In genomic region chr2:218852911-218853667, GRCh38 we compare ENCODE assay signal across 9 cellular contexts. TPM values are rescaled to one million over a fixed set of nuclear protein-coding genes. Genes with fewer than 3 reads are reported as not detected.
DNase-seq lines count a peak whose midpoint lies in the region; ATAC-seq, FAIRE-seq and TF ChIP-seq lines count a peak whose summit lies in the region.
"Had no signal": no experiment of that assay in that cellular context is flagged by ENCODE, and none has a peak within 500 bp of the region (broad histone marks: within the 10 kb centered on the region; RNA-seq: fewer than 3 reads in every experiment).

No MANE protein-coding gene starts in this region.

- no peak overlapping the region for H3K27ac ChIP-seq in aorta (ENCODE audit: low read depth in 1 of 2, low read length in 2 of 2)
- H3K27ac ChIP-seq: SK-N-MC had no signal

- intact Hi-C loops in aorta (cut with DNase I) = no loop called here

- ATAC-seq in aorta (ENCODE audit: low FRiP score) (peak; percentile 72), HG03135 (IDR thresholded peaks at IDR 0.05; ENCODE audit: unreplicated experiment) (no peak)

- H3K4me3 ChIP-seq in aorta (ENCODE audit: low read length in 2 of 2) = no peak overlapping the region
- H3K4me3 ChIP-seq: SK-N-MC had no signal

- H3K27me3 ChIP-seq in aorta (ENCODE audit: control insufficient read depth in 1 of 2, insufficient read depth in 2 of 2, low read length in 1 of 2) = no peaks in the 10 kb centered on the region

- peak; percentile 56 for DNase-seq in D721Med (ENCODE audit: insufficient read length, low spot score)
- DNase-seq in HuH-7.5 (ENCODE audit: low spot score) = peak; percentile 67
- peak; percentile 66 for DNase-seq in RPMI7951 (ENCODE audit: low read depth)
- DNase-seq in activated T-helper 1 cell treated with anti-CD3 and anti-CD28 coated beads, Interleukin-2, amount 50 U/mL, for 16 hours (ENCODE audit: low read depth in 1 of 2, low spot score in 1 of 2) = peak; percentile 47 to 64
- peak; percentile 56 for DNase-seq in germinal center (ENCODE audit: low spot score)
- DNase-seq in pons (ENCODE audit: low spot score) = peak; percentile 39
- peak; percentile 61 to 83 for DNase-seq in aorta

- no peaks in the 10 kb centered on the region for H3K4me1 ChIP-seq in aorta (ENCODE audit: control insufficient read depth in 1 of 2, insufficient read depth in 2 of 2, low read length in 2 of 2)

- TF ChIP-seq CTCF in D721Med (IDR thresholded peaks at IDR 0.05; ENCODE audit: insufficient read depth, missing control alignments) = peak; percentile 91

- no peaks in the 10 kb centered on the region for H3K9me3 ChIP-seq in aorta (ENCODE audit: control insufficient read depth, low read length)

- 26 to 29% methylated on average over 16 of the region's 16 CpGs for WGBS in aorta, 2 donors

- no peak for FAIRE-seq in D721Med (lab: Jason Lieb, UNC)

- H3K36me3 ChIP-seq in aorta (ENCODE audit: control insufficient read depth in 1 of 2, insufficient read depth in 2 of 2, low read length in 1 of 2) = no peaks in the 10 kb centered on the region

RNA-seq across cellular contexts. Expression of gene WNT6, which starts 6.5 kb away (rescaled TPM):
- 3.4 and 4.2 TPM in 2 replicates for total RNA-seq in RPMI7951 (2014; rRNA removed; shearing (Covaris generic))
- total RNA-seq in aorta = 1 to 10 TPM in 1 of 2 donors, under 1 TPM in 1; 0.88 to 2.1 TPM
- not detected for polyA plus RNA-seq in aorta

RNA-seq across cellular contexts. Expression of gene PRKAG3, which starts 21.5 kb away (rescaled TPM):
- not detected in 2 replicates for total RNA-seq in RPMI7951 (2014; rRNA removed; shearing (Covaris generic))
- total RNA-seq in aorta = 1 to 10 TPM in 1 of 2 donors, under 1 TPM in 1; 0.19 to 1.0 TPM
- under 1 TPM; 0.13 to 0.20 TPM for polyA plus RNA-seq in aorta

RNA-seq across cellular contexts. Expression of gene WNT10A, which starts 27.6 kb away (rescaled TPM):
- 0.72 and 1.4 TPM in 2 replicates for total RNA-seq in RPMI7951 (2014; rRNA removed; shearing (Covaris generic))
- not detected for total RNA-seq in aorta
- polyA plus RNA-seq in aorta = not detected
